ENCODE assay signal across 8 cellular contexts in genomic region chrX:37349131-37350033, GRCh38. TPM values are rescaled to one million over a fixed set of nuclear protein-coding genes. Genes with fewer than 3 reads are reported as not detected.
A peak's percentile ranks its signal among the peaks of the same experiment; 100 is the strongest.
DNase-seq lines count a peak whose midpoint lies in the region; ATAC-seq and TF ChIP-seq lines count a peak whose summit lies in the region.

PRRG1 (plus strand) TSS chrX:37349364; CDS start chrX:37406250, 56,886 bp downstream.

- H3K4me1 ChIP-seq in PC-3 (ENCODE audit: insufficient read depth, low read length) (peaks cover 9% of the 10 kb centered on the region), skeletal muscle tissue (ENCODE audit: control insufficient read depth in 3 of 3, insufficient read depth in 3 of 3, low read length in 3 of 3) (peaks cover 4 to 7% (median 4%) of the 10 kb centered on the region in 3 donors)

- peak within 1 kb of the TSS; percentile 41 for H3K27ac ChIP-seq in PC-3 (ENCODE audit: low read length)
- peak within 1 kb of the TSS; percentile 80 for H3K27ac ChIP-seq in skeletal muscle tissue (ENCODE audit: low read depth, low read length)

- no peak for TF ChIP-seq CTCF in PC-3 (conservative IDR thresholded peaks at IDR 0.05; ENCODE audit: low read depth, low read length)

- no peaks in the 10 kb centered on the region for H3K36me3 Mint-ChIP-seq in activated naive CD4-positive, alpha-beta T cell treated with anti-CD3 and anti-CD28 coated beads, Interleukin-2, amount 50 U/mL, for 24 hours
- H3K36me3 Mint-ChIP-seq in dendritic cell treated with granulocyte-macrophage colony-stimulating factor and Interleukin-4, amounts not matched to agents 40 ng/mL and 50 ng/mL, for 4 days (ENCODE audit: low read depth), result peaks cover 7% of the 10 kb centered on the region

- H3K4me2 ChIP-seq in PC-3 (ENCODE audit: low read length), result peak within 1 kb of the TSS; percentile 99

- peak within 1 kb of the TSS; percentile 98 for H3K4me3 ChIP-seq in PC-3 (ENCODE audit: low read length)
- peak within 1 kb of the TSS; percentile 81 to 87 (median 86) for H3K4me3 ChIP-seq in skeletal muscle tissue (ENCODE audit: low read length in 3 of 3)

- ATAC-seq in PC-3, result peak; percentile 85
- no peak for ATAC-seq in GM21528 (IDR thresholded peaks at IDR 0.05; ENCODE audit: low FRiP score, unreplicated experiment)
- ATAC-seq in GM21786 (IDR thresholded peaks at IDR 0.05; ENCODE audit: unreplicated experiment), result no peak

- peak within 1 kb of the TSS; percentile 36 for H3K4me3 Mint-ChIP-seq in activated naive CD4-positive, alpha-beta T cell treated with anti-CD3 and anti-CD28 coated beads, Interleukin-2, amount 50 U/mL, for 24 hours
- peak within 1 kb of the TSS; percentile 87 for H3K4me3 Mint-ChIP-seq in dendritic cell treated with granulocyte-macrophage colony-stimulating factor and Interleukin-4, amounts not matched to agents 40 ng/mL and 50 ng/mL, for 4 days

- no peaks in the 10 kb centered on the region for H3F3A ChIP-seq in PC-3 (ENCODE audit: low read length, unreplicated experiment)

- POLR2A ChIA-PET in PC-3 (lab: Charles Lee; ENCODE audit: unreplicated experiment), result no interaction called here

- H2AFZ ChIP-seq in PC-3 (ENCODE audit: low read length), result peak within 1 kb of the TSS; percentile 99

- CTCF ChIA-PET in PC-3 (lab: Charles Lee), result interaction anchor here (0.6 kb wide), 1 partner anchor 106 kb away, joined by 7 read pairs; no protein-coding TSS in a partner anchor

- peaks cover 41% of the 10 kb centered on the region for H3K79me2 ChIP-seq in PC-3 (ENCODE audit: low read length)

- peak within 1 kb of the TSS; percentile 36 for H3K27ac Mint-ChIP-seq in activated naive CD4-positive, alpha-beta T cell treated with anti-CD3 and anti-CD28 coated beads, Interleukin-2, amount 50 U/mL, for 24 hours
- peak within 1 kb of the TSS; percentile 76 for H3K27ac Mint-ChIP-seq in dendritic cell treated with granulocyte-macrophage colony-stimulating factor and Interleukin-4, amounts not matched to agents 40 ng/mL and 50 ng/mL, for 4 days

- H3K9me3 Mint-ChIP-seq in activated naive CD4-positive, alpha-beta T cell treated with anti-CD3 and anti-CD28 coated beads, Interleukin-2, amount 50 U/mL, for 24 hours, result no peaks in the 10 kb centered on the region
- no peaks in the 10 kb centered on the region for H3K9me3 Mint-ChIP-seq in dendritic cell treated with granulocyte-macrophage colony-stimulating factor and Interleukin-4, amounts not matched to agents 40 ng/mL and 50 ng/mL, for 4 days

- H3K27me3 Mint-ChIP-seq in activated naive CD4-positive, alpha-beta T cell treated with anti-CD3 and anti-CD28 coated beads, Interleukin-2, amount 50 U/mL, for 24 hours, result peaks cover 22% of the 10 kb centered on the region
- peaks cover 17% of the 10 kb centered on the region for H3K27me3 Mint-ChIP-seq in dendritic cell treated with granulocyte-macrophage colony-stimulating factor and Interleukin-4, amounts not matched to agents 40 ng/mL and 50 ng/mL, for 4 days

- no peaks in the 10 kb centered on the region for H3K36me3 ChIP-seq in PC-3 (ENCODE audit: low read depth, low read length)
- no peaks in the 10 kb centered on the region for H3K36me3 ChIP-seq in skeletal muscle tissue (ENCODE audit: control insufficient read depth in 3 of 3, insufficient read depth in 3 of 3, low read length in 3 of 3)

- TSS peak; percentile 58 for BruUV-seq in PC-3 (replicated peaks; lab: Mats Ljungman, UMichigan)

- H3K9me3 ChIP-seq in PC-3 (ENCODE audit: low read length), result no peaks in the 10 kb centered on the region
- no peaks in the 10 kb centered on the region for H3K9me3 ChIP-seq in skeletal muscle tissue (ENCODE audit: control insufficient read depth in 3 of 3, low read length in 3 of 3)

- intact Hi-C loops in PC-3 (cut with micrococcal nuclease), result loop anchor here (10.0 kb wide), 1 partner anchor 85 kb away; no protein-coding TSS in a partner anchor
- intact Hi-C loops in dendritic cell treated with granulocyte-macrophage colony-stimulating factor and Interleukin-4, amounts not matched to agents 40 ng/mL and 50 ng/mL, for 4 days (cut with micrococcal nuclease), result no loop called here

- DNase-seq in activated naive CD4-positive, alpha-beta T cell treated with Interleukin-2 at 50 U/mL for 16 hours, result no peak
- DNase-seq in PC-3 (peak; percentile 80), kidney glomerular epithelial cell (lab: John Stamatoyannopoulos, UW) (peak; percentile 47)

- H3K4me1 Mint-ChIP-seq in activated naive CD4-positive, alpha-beta T cell treated with anti-CD3 and anti-CD28 coated beads, Interleukin-2, amount 50 U/mL, for 24 hours, result peaks cover 8% of the 10 kb centered on the region
- peaks cover 4% of the 10 kb centered on the region for H3K4me1 Mint-ChIP-seq in dendritic cell treated with granulocyte-macrophage colony-stimulating factor and Interleukin-4, amounts not matched to agents 40 ng/mL and 50 ng/mL, for 4 days (ENCODE audit: low read depth)

- H3K27me3 ChIP-seq in PC-3 (ENCODE audit: low read length) (no peaks in the 10 kb centered on the region), skeletal muscle tissue (ENCODE audit: control insufficient read depth in 3 of 3, insufficient read depth in 3 of 3, low read length in 3 of 3) (no peaks in the 10 kb centered on the region)

- H3K9me2 ChIP-seq in PC-3 (replicated peaks; ENCODE audit: low read length), result no peaks in the 10 kb centered on the region

- H3K9ac ChIP-seq in PC-3 (ENCODE audit: low read length), result peak within 1 kb of the TSS; percentile 80
- peak within 1 kb of the TSS; percentile 75 to 91 (median 87) for H3K9ac ChIP-seq in skeletal muscle tissue (ENCODE audit: low read depth in 1 of 3, low read length in 3 of 3)

- peaks cover 9% of the 10 kb centered on the region; the same call in 1 of the 2 replicates for H4K20me1 ChIP-seq in PC-3 (ENCODE audit: low read length)

RNA-seq across cellular contexts. Expression of gene PRRG1, which starts in this region (rescaled TPM):
- total RNA-seq in PC-3 (2014; rRNA removed) (10.8 and 12.8 TPM in 2 replicates), skeletal muscle tissue (7.8 TPM)
